8 cellular contexts compared by ENCODE assay signal in the genomic region with DNA sequence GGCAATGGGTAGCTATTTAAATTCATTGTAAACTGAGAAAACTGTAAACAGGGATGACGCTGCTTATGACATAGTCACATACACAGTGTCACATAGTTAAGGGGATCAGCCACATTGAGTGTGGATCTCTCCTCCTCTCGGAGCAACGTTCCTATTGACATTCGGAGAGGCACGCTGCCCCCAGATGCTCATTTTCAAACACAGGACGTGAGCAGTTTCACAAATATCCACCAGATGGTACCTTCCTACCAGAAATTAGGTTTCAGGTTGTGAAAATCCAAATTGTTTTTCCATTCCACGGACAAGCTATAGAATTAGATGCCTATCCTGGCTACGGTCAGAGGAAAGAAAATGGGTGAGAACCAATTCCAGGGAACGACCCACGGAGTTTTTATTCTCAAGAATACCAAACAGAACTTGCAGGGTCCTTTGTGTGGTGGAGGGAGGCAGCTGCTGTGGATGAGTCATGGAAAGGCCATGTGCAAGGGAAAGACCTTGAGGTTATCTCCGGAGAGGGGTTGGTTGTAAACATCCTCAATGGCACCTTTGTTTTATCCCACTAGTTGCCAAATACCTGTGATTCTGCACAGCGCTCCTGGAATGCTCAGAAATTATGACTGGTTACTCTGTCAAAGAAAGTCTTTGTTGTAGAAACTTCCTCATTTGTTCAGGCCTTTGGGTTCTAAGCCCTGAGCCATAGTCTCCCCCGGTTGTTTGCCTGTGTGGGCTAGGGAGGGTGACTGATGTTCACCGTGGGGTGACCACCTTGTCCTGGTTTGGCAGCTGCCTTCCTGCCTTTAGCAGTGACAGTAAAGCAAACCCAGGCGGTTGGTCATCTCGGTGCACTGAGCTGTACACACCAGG.
DNase-seq lines count a peak whose midpoint lies in the region; ATAC-seq and TF ChIP-seq lines count a peak whose summit lies in the region.

No MANE protein-coding gene starts in this region.

- peak overlapping the region in 1 of 2 donors; percentile 15 for H3K27ac Mint-ChIP-seq in stimulated activated naive CD8-positive, alpha-beta T cell treated with anti-CD3 and anti-CD28 coated beads, Interleukin-15, amount 100 ng/mL, for 72 hours

- H3K9me3 Mint-ChIP-seq in stimulated activated naive CD8-positive, alpha-beta T cell treated with anti-CD3 and anti-CD28 coated beads, Interleukin-15, amount 100 ng/mL, for 72 hours = no peaks in the 10 kb centered on the region

- intact Hi-C loops in HCT116 (cut with micrococcal nuclease) = no loop called here

- H3K79me2 ChIP-seq in HCT116 (ENCODE audit: insufficient read depth, low read length) = no peaks in the 10 kb centered on the region

- TF ChIP-seq POLR2A in HCT116 (IDR thresholded peaks at IDR 0.05; ENCODE audit: borderline replicate concordance, extremely low read depth, insufficient read depth, insufficient read length) = no peak

- H3K27ac ChIP-seq in HCT116 (ENCODE audit: low read depth, low read length) = peak overlapping the region; percentile 36

- H3K27me3 ChIP-seq in HCT116 (ENCODE audit: insufficient read depth, low read length) = no peaks in the 10 kb centered on the region

- POLR2A ChIA-PET in HCT116 (lab: Charles Lee) = no interaction called here

- H3K4me1 Mint-ChIP-seq in stimulated activated naive CD8-positive, alpha-beta T cell treated with anti-CD3 and anti-CD28 coated beads, Interleukin-15, amount 100 ng/mL, for 72 hours = peaks cover 4% of the 10 kb centered on the region

- RAD21 ChIA-PET in HCT116 (lab: Charles Lee; ENCODE audit: low non-redundant PET in 1 of 2, low total read pairs in 2 of 2, uncharacterized antibody in 2 of 2, unreplicated experiment in 2 of 2) = interaction anchor here (0.6 kb wide), 2 partner anchors 67 to 209 kb away, joined by 3 to 6 read pairs; no protein-coding TSS in a partner anchor

- H3K4me3 Mint-ChIP-seq in stimulated activated naive CD8-positive, alpha-beta T cell treated with anti-CD3 and anti-CD28 coated beads, Interleukin-15, amount 100 ng/mL, for 72 hours = no peak overlapping the region

- no peaks in the 10 kb centered on the region for H3K36me3 ChIP-seq in HCT116 (ENCODE audit: control insufficient read depth in 1 of 2, insufficient read depth in 2 of 2, low read length in 2 of 2)

- peak overlapping the region in 1 of 2 experiments; percentile 6; a peak in 1 of 4 replicates for H3K4me3 ChIP-seq in HCT116 (replicated peaks in 1 of 2; ENCODE audit: low read depth in 1 of 2, low read length in 2 of 2)

- H3K9me3 ChIP-seq in HCT116 (ENCODE audit: control insufficient read depth in 1 of 2, insufficient read depth in 1 of 2, low read depth in 1 of 2, low read length in 2 of 2) = peaks cover 4 to 13% of the 10 kb centered on the region in 2 experiments; a peak in 2 of 4 replicates

- DNase-seq in A172 (ENCODE audit: low spot score) = peak; percentile 80
- DNase-seq in HCT116 (ENCODE audit: low read depth, low spot score) = peak; percentile 76
- DNase-seq in SHP77 treated with DMSO at 0.1 percent for 48 hours (lab: John Stamatoyannopoulos, UW) = peak; percentile 45
- peak; percentile 34 for DNase-seq in glomerular endothelial cell (ENCODE audit: extremely low read depth, low read depth, low spot score)
- no peak for DNase-seq in stimulated activated naive CD8-positive, alpha-beta T cell treated with anti-CD3 and anti-CD28 coated beads, Interleukin-15, amount 100 ng/mL, for 72 hours

- H2AFZ ChIP-seq in HCT116 (ENCODE audit: low read depth, low read length, poor library complexity, severe bottlenecking) = no peak overlapping the region

- H3K9ac ChIP-seq in HCT116 (ENCODE audit: low read length) = no peak overlapping the region

- BruUV-seq in HCT116 (replicated peaks; lab: Mats Ljungman, UMichigan) = no TSS peak

- CTCF ChIA-PET in HCT116 (lab: Charles Lee) = interaction anchor here (1.3 to 2.8 kb wide), 2 partner anchors 11 to 13 kb away, joined by 3 to 9 read pairs; no protein-coding TSS in a partner anchor

- peak overlapping the region; percentile 23; the same call in 1 of the 2 replicates for H3K4me2 ChIP-seq in HCT116 (ENCODE audit: low read length)

- no peaks in the 10 kb centered on the region for H4K20me1 ChIP-seq in HCT116 (ENCODE audit: insufficient read depth)

- no peaks in the 10 kb centered on the region for H3K9me2 ChIP-seq in HCT116 (ENCODE audit: insufficient read depth)

- peaks cover 0 to 24% of the 10 kb centered on the region in 2 experiments; a peak in 1 of 4 replicates for H3K4me1 ChIP-seq in HCT116 (ENCODE audit: control insufficient read depth in 1 of 2, insufficient read depth in 2 of 2, low read length in 2 of 2)

- peak in 2 of 3 experiments; percentile 28 to 34; a peak in 3 of 6 replicates for TF ChIP-seq CTCF in HCT116 (IDR thresholded peaks at IDR 0.05 in 2 of 3, conservative IDR thresholded peaks at IDR 0.05 in 1 of 3; ENCODE audit: borderline replicate concordance in 1 of 3, insufficient read depth in 1 of 3, low read depth in 2 of 3, low read length in 2 of 3)

- TF ChIP-seq RAD21 in HCT116 (IDR thresholded peaks at IDR 0.05; ENCODE audit: low read depth) = peak; percentile 59

- H3K27me3 Mint-ChIP-seq in stimulated activated naive CD8-positive, alpha-beta T cell treated with anti-CD3 and anti-CD28 coated beads, Interleukin-15, amount 100 ng/mL, for 72 hours = no peaks in the 10 kb centered on the region

- ATAC-seq in HCT116 (peak; percentile 84), HG02884 (IDR thresholded peaks at IDR 0.05; ENCODE audit: unreplicated experiment) (no peak), GM21619 (IDR thresholded peaks at IDR 0.05; ENCODE audit: unreplicated experiment) (no peak)
- ATAC-seq in stimulated activated naive CD8-positive, alpha-beta T cell treated with anti-CD3 and anti-CD28 coated beads, Interleukin-15, amount 100 ng/mL, for 72 hours = peak; percentile 38
- ATAC-seq in activated CD4-positive, CD25-positive, alpha-beta regulatory T cell treated with anti-CD3 and anti-CD28 coated beads, Interleukin-2, amount 50 U/mL, for 24 hours = no peak

TF ChIP-seq in HCT116, 20 proteins besides CTCF, POLR2A, EP300 and RAD21:
- no peak for TF ChIP-seq ELF1 (IDR thresholded peaks at IDR 0.05; ENCODE audit: borderline replicate concordance, low read depth)
- TF ChIP-seq FOSL1 (IDR thresholded peaks at IDR 0.05; ENCODE audit: low read depth) = peak; percentile 44
- no peak for TF ChIP-seq ZFX (IDR thresholded peaks at IDR 0.05)
- TF ChIP-seq CEBPB (IDR thresholded peaks at IDR 0.05; ENCODE audit: low read depth) = peak; percentile 43; the same call in 1 of the 2 replicates
- no peak for TF ChIP-seq EGR1 (IDR thresholded peaks at IDR 0.05; ENCODE audit: low read depth)
- 0 out of 2 replicates have a peak, but pooled peaks have one; percentile 16 for TF ChIP-seq CBX3 (IDR thresholded peaks at IDR 0.05; ENCODE audit: low read depth)
- TF ChIP-seq, protein P1, sequence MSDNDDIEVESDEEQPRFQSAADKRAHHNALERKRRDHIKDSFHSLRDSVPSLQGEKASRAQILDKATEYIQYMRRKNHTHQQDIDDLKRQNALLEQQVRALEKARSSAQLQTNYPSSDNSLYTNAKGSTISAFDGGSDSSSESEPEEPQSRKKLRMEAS (IDR thresholded peaks at IDR 0.05) = peak; percentile 27; the same call in 1 of the 2 replicates
- 0 out of 2 replicates have a peak, but pooled peaks have one; percentile 42 for TF ChIP-seq SP1 (IDR thresholded peaks at IDR 0.05; ENCODE audit: low read depth)
- TF ChIP-seq JUND (IDR thresholded peaks at IDR 0.05) = peak; percentile 45; the same call in 1 of the 2 replicates
- peak; percentile 52 for TF ChIP-seq TCF7L2 (IDR thresholded peaks at IDR 0.05; ENCODE audit: borderline replicate concordance, extremely low read depth, insufficient read depth, insufficient read length)
TF ChIP-seq in HCT116: peak in this region for 7.

Comparison
In these comparisons a context has a peak if more than half of its experiments do, and no peak if none do; other contexts are left out.
1. DNase-seq: peak in A172 (single experiment), HCT116 (single experiment), SHP77 treated with DMSO at 0.1 percent for 48 hours (single experiment) and glomerular endothelial cell (single experiment); none in stimulated activated naive CD8-positive, alpha-beta T cell treated with anti-CD3 and anti-CD28 coated beads, Interleukin-15, amount 100 ng/mL, for 72 hours (0 of 2).
2. ATAC-seq: peak in HCT116 (single experiment) and stimulated activated naive CD8-positive, alpha-beta T cell treated with anti-CD3 and anti-CD28 coated beads, Interleukin-15, amount 100 ng/mL, for 72 hours (single experiment); none in activated CD4-positive, CD25-positive, alpha-beta regulatory T cell treated with anti-CD3 and anti-CD28 coated beads, Interleukin-2, amount 50 U/mL, for 24 hours (0 of 2), HG02884 (single experiment) and GM21619 (single experiment).